30 cellular contexts compared by ENCODE assay signal in the genomic region with DNA sequence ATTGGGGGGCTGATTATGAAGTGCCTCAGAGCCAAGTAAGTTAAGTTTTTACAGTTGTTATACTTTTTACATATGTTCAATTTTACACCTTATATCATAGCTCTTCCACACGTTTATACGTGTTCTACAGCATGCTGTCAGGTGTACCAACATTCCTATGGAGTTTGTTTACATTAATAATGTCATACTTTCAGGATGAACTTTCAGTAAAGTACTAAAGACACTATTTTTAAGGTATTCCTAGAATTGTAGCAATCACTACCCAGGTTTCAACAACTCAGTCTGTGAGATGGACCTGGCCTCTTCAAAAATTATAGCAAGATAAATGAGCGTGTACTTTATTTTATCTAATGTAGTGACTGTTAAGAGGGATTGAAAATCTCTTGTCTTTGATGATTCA.
"Had no signal": no experiment of that assay in that cellular context is flagged by ENCODE, and none has a peak within 500 bp of the region (broad histone marks: within the 10 kb centered on the region; RNA-seq: fewer than 3 reads in every experiment).

No MANE protein-coding gene starts in this region.

- H3K27me3 Mint-ChIP-seq: naive B cell; progenitor cell of endocrine pancreas; stimulated activated naive CD8-positive, alpha-beta T cell treated with anti-CD3 and anti-CD28 coated beads, Interleukin-15, amount 100 ng/mL, for 72 hours; type B pancreatic cell had no signal

- H3K36me3 ChIP-seq: left lung, lower lobe of right lung, neutrophil, ovary, right atrium auricular region, right lobe of liver, vagina had no signal

- DNase-seq: hypothalamus; immature natural killer cell; kidney; left colon; lower lobe of right lung; mammary epithelial cell; mesenchymal stem cell; naive B cell; natural killer cell; nephron progenitor cell; occipital lobe; ovary; right lobe of liver; stimulated activated CD4-positive, alpha-beta T cell treated with anti-CD3 and anti-CD28 coated beads, Interleukin-1b, Interleukin-23, amount 100 ng/mL, for 48 hours; stimulated activated CD4-positive, alpha-beta T cell treated with anti-CD3 and anti-CD28 coated beads, Interleukin-2, amount 100 ng/mL, for 48 hours; stimulated activated CD4-positive, alpha-beta T cell treated with anti-CD3 and anti-CD28 coated beads, Interleukin-4, amount 100 ng/mL, for 4 hours; stimulated activated CD8-positive, alpha-beta memory T cell treated with anti-CD3 and anti-CD28 coated beads, Interleukin-4, amount 100 ng/mL, for 48 hours; stimulated activated naive CD4-positive, alpha-beta T cell treated with Interleukin-2 at 50 U/mL for 16 hours; stimulated activated naive CD8-positive, alpha-beta T cell treated with anti-CD3 and anti-CD28 coated beads, Interleukin-15, amount 100 ng/mL, for 72 hours; substantia nigra had no signal

- H3K4me3 ChIP-seq: left lung, lower lobe of right lung, neural progenitor cell, ovary, right atrium auricular region, right lobe of liver, smooth muscle cell, tibial nerve, vagina had no signal

- ATAC-seq: left colon; left lung; lower lobe of right lung; natural killer cell; right lobe of liver; stimulated activated memory B cell treated with anti-CD40 and anti-IgM and Interleukin-4, amounts not matched to agents 10 μg/mL and 1 μg/mL and 100 μg/mL, for 72 hours; stimulated activated naive CD8-positive, alpha-beta T cell treated with anti-CD3 and anti-CD28 coated beads, Interleukin-15, amount 100 ng/mL, for 72 hours had no signal

- H3K27ac ChIP-seq: left lung, lower lobe of right lung, neural progenitor cell, neutrophil, ovary, right atrium auricular region, right lobe of liver, tibial nerve, vagina had no signal

- H3K4me1 ChIP-seq: left lung, lower lobe of right lung, neural progenitor cell, right atrium auricular region, right lobe of liver had no signal

- H3K4me3 Mint-ChIP-seq: immature natural killer cell; naive B cell; natural killer cell; nephron progenitor cell; neural progenitor cell; stimulated activated memory B cell treated with anti-CD40 and anti-IgM and Interleukin-4, amounts not matched to agents 10 μg/mL and 1 μg/mL and 100 μg/mL, for 72 hours; stimulated activated naive CD8-positive, alpha-beta T cell treated with anti-CD3 and anti-CD28 coated beads, Interleukin-15, amount 100 ng/mL, for 72 hours; type B pancreatic cell had no signal

- H3K9me3 ChIP-seq: left lung, lower lobe of right lung, neutrophil, ovary, right atrium auricular region, right lobe of liver, tibial nerve, vagina had no signal

- H3K9me3 Mint-ChIP-seq: naive B cell; natural killer cell; nephron progenitor cell; neural progenitor cell; stimulated activated memory B cell treated with anti-CD40 and anti-IgM and Interleukin-4, amounts not matched to agents 10 μg/mL and 1 μg/mL and 100 μg/mL, for 72 hours; stimulated activated naive CD8-positive, alpha-beta T cell treated with anti-CD3 and anti-CD28 coated beads, Interleukin-15, amount 100 ng/mL, for 72 hours; type B pancreatic cell had no signal

- H3K27ac Mint-ChIP-seq: immature natural killer cell; naive B cell; natural killer cell; nephron progenitor cell; neural progenitor cell; progenitor cell of endocrine pancreas; stimulated activated memory B cell treated with anti-CD40 and anti-IgM and Interleukin-4, amounts not matched to agents 10 μg/mL and 1 μg/mL and 100 μg/mL, for 72 hours; stimulated activated naive CD8-positive, alpha-beta T cell treated with anti-CD3 and anti-CD28 coated beads, Interleukin-15, amount 100 ng/mL, for 72 hours; type B pancreatic cell had no signal

- H3K36me3 Mint-ChIP-seq: immature natural killer cell; naive B cell; natural killer cell; stimulated activated memory B cell treated with anti-CD40 and anti-IgM and Interleukin-4, amounts not matched to agents 10 μg/mL and 1 μg/mL and 100 μg/mL, for 72 hours had no signal

- H3K4me1 Mint-ChIP-seq: immature natural killer cell; naive B cell; natural killer cell; nephron progenitor cell; neural progenitor cell; stimulated activated memory B cell treated with anti-CD40 and anti-IgM and Interleukin-4, amounts not matched to agents 10 μg/mL and 1 μg/mL and 100 μg/mL, for 72 hours; stimulated activated naive CD8-positive, alpha-beta T cell treated with anti-CD3 and anti-CD28 coated beads, Interleukin-15, amount 100 ng/mL, for 72 hours had no signal

- H3K27me3 ChIP-seq: left lung, neural progenitor cell, neutrophil, ovary, right atrium auricular region, right lobe of liver, tibial nerve, vagina had no signal
